8 cellular contexts compared by ENCODE assay signal in the genomic region with DNA sequence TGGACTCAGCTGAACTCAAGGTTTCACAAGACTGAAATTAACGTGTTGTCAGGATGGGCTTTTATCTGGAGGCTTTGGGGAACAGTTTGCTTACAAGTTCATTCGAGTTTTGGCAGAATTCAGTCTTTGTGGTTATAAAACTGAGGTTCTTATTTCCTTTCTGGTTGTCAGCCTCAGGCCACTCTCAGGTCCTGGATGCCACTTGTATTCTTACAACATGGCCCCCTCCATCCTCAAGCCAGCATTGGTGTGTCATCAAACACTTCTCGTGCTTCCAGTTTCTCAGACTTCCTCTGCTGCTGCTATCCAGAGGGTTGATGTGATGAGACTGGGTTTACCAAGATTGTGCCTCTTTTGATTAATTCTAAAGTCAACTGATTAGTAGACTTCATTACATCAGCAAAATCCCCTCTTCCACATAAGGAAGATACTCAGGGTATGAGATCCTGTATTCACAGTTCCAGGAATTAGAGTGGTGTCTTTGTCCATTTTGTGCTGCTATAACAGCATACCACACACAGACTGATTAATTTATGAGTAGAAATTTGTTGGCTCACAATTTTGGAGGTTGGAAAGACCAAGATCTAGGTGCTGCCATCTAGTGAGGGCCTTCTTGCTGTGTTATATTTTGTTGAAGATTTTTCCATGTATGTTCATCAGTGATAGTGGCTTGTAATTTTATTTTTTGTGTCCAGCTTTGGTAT. TPM values are rescaled to one million over a fixed set of nuclear protein-coding genes. Genes with fewer than 3 reads are reported as not detected.
DNase-seq lines count a peak whose midpoint lies in the region; ATAC-seq and TF ChIP-seq lines count a peak whose summit lies in the region.

No MANE protein-coding gene starts in this region.

- H3K27me3 ChIP-seq in GM06990 (replicated peaks; ENCODE audit: control insufficient read depth, insufficient read depth, low read length), result no peaks in the 10 kb centered on the region
- no peaks in the 10 kb centered on the region for H3K27me3 ChIP-seq in stomach

- peak overlapping the region; percentile 27 for H3K4me3 ChIP-seq in GM06990 (replicated peaks; ENCODE audit: low read depth, low read length)
- H3K4me3 ChIP-seq in stomach, result no peak overlapping the region

- no peaks in the 10 kb centered on the region for H3K9me3 Mint-ChIP-seq in natural killer cell

- peaks cover 56% of the 10 kb centered on the region in 2 donors for H3K4me1 Mint-ChIP-seq in natural killer cell

- H3K36me3 ChIP-seq in GM06990 (ENCODE audit: control insufficient read depth, insufficient read depth, low read length), result no peaks in the 10 kb centered on the region; the same call in 1 of the 2 replicates
- H3K36me3 ChIP-seq in stomach, result no peaks in the 10 kb centered on the region

- H3K27ac ChIP-seq in stomach, result peak overlapping the region in 1 of 5 donors; percentile 22

- no peaks in the 10 kb centered on the region for H3K9me3 ChIP-seq in stomach

- TF ChIP-seq EP300 in stomach (IDR thresholded peaks at IDR 0.05), result no peak

- in situ Hi-C loops in ACHN (cut with HindIII; ENCODE audit: low pct_ligation_motif_present, low pct_unique_long_range_greater_than_20kb, low sequenced_read_pairs), result no loop called here

- ATAC-seq in natural killer cell, result peak; percentile 74 to 86 (median 80)
- ATAC-seq in GM19328 (IDR thresholded peaks at IDR 0.05; ENCODE audit: unreplicated experiment), result no peak

- peak; percentile 21 for DNase-seq in ACHN
- DNase-seq in GM06990 (ENCODE audit: extremely low read depth, insufficient read length), result no peak
- DNase-seq in MV-4-11 (lab: John Stamatoyannopoulos, UW), result peak; percentile 85
- DNase-seq in amniotic epithelial cell (ENCODE audit: low read depth), result peak; percentile 47
- no peak for DNase-seq in natural killer cell
- DNase-seq in stomach, result no peak
- DNase-seq in activated effector memory CD4-positive, alpha-beta T cell treated with Interleukin-2 at 50 U/mL for 16 hours, result no peak

- no peak for TF ChIP-seq POLR2A in stomach (IDR thresholded peaks at IDR 0.05)

- H3K36me3 Mint-ChIP-seq in natural killer cell, result no peaks in the 10 kb centered on the region

- WGBS in stomach, 5 donors, result 37 to 61% (median 56%) methylated on average over 3 of the region's 3 CpGs

- H3K27ac Mint-ChIP-seq in natural killer cell, result peak overlapping the region; percentile 79 to 89

- TF ChIP-seq CTCF in GM06990 (IDR thresholded peaks at IDR 0.05; ENCODE audit: insufficient read depth, low read length, poor library complexity, severe bottlenecking) (peak; percentile 63), natural killer cell (IDR thresholded peaks at IDR 0.05) (peak; percentile 54), stomach (IDR thresholded peaks at IDR 0.05) (no peak)

- peaks cover 5 to 57% (median 24%) of the 10 kb centered on the region in 4 donors for H3K4me1 ChIP-seq in stomach

- peak overlapping the region; percentile 60 for H3K4me3 Mint-ChIP-seq in natural killer cell

- H3K27me3 Mint-ChIP-seq in natural killer cell (ENCODE audit: low read depth in 2 of 2), result no peaks in the 10 kb centered on the region

- intact Hi-C loops in natural killer cell (cut with micrococcal nuclease), result loop anchor here (5.0 kb wide), 1 partner anchor 205 kb away; no protein-coding TSS in a partner anchor
- intact Hi-C loops in stomach (cut with DNase I; ENCODE audit: low total_unique reads), result no loop called here

RNA-seq across cellular contexts. Expression of gene LRCH3, which starts 10.9 kb away (rescaled TPM):
- total RNA-seq in natural killer cell (10 to 100 TPM; 68.1 to 90.5 (median 90.3) TPM), stomach (100 to 1,000 TPM in 1 of 5 donors, 10 to 100 TPM in 4; 28.7 to 117 (median 47.3) TPM)
- 1 to 10 TPM; 5.9 to 6.7 (median 6.6) TPM for polyA plus RNA-seq in stomach

RNA-seq across cellular contexts. Expression of gene FYTTD1, which starts 52.3 kb away (rescaled TPM):
- total RNA-seq in natural killer cell (10 to 100 TPM; 58.0 to 75.6 (median 72.2) TPM), stomach (10 to 100 TPM; 26.3 to 47.0 (median 38.5) TPM)
- 10 to 100 TPM in 2 of 3 donors, 1 to 10 TPM in 1; 9.4 to 21.1 (median 15.5) TPM for polyA plus RNA-seq in stomach

Comparison
In these comparisons a context has a peak if more than half of its experiments do, and no peak if none do; other contexts are left out.
1. DNase-seq: peak in ACHN (single experiment), MV-4-11 (single experiment) and amniotic epithelial cell (single experiment); none in GM06990 (single experiment), natural killer cell (single experiment), stomach (single experiment) and activated effector memory CD4-positive, alpha-beta T cell treated with Interleukin-2 at 50 U/mL for 16 hours (single experiment).
2. CTCF ChIP-seq: peak in GM06990 (single experiment) and natural killer cell (single experiment); none in stomach (0 of 7).